Comparison of ENCODE assay signal across 1 cellular context in genomic region chr2:86704482-86704971, GRCh38.
TF ChIP-seq lines count a peak whose summit lies in the region.

No MANE protein-coding gene starts in this region.

TF ChIP-seq in HepG2, 621 proteins besides CTCF, POLR2A, EP300 and RAD21 (continued from another document and continues in another):
- no peak for TF ChIP-seq E2F1 (CRISPR knock-in tag; IDR thresholded peaks at IDR 0.05)
- no peak for TF ChIP-seq NFAT5 (CRISPR knock-in tag; IDR thresholded peaks at IDR 0.05)
- no peak for TF ChIP-seq ZNF652 (CRISPR knock-in tag; IDR thresholded peaks at IDR 0.05; ENCODE audit: borderline replicate concordance, low read depth)
- TF ChIP-seq ZNF496 (CRISPR knock-in tag; IDR thresholded peaks at IDR 0.05; ENCODE audit: insufficient replicate concordance): no peak
- no peak for TF ChIP-seq ZBTB34 (CRISPR knock-in tag; IDR thresholded peaks at IDR 0.05)
- 0 out of 2 replicates have a peak, but pooled peaks have one; percentile 27 for TF ChIP-seq SAP130 (CRISPR knock-in tag; IDR thresholded peaks at IDR 0.05; ENCODE audit: low read depth)
- peak; percentile 23; the same call in 1 of the 2 replicates for TF ChIP-seq JUND (CRISPR knock-in tag; IDR thresholded peaks at IDR 0.05)
- TF ChIP-seq SOX5 (CRISPR knock-in tag; IDR thresholded peaks at IDR 0.05; ENCODE audit: borderline replicate concordance): no peak
- no peak for TF ChIP-seq ZNF3 (CRISPR knock-in tag; IDR thresholded peaks at IDR 0.05)
- no peak for TF ChIP-seq CBX2 (IDR thresholded peaks at IDR 0.05; ENCODE audit: low read depth, low read length)
- no peak for TF ChIP-seq CBX2 (CRISPR knock-in tag; IDR thresholded peaks at IDR 0.05; ENCODE audit: low read depth)
- TF ChIP-seq XRCC5 (optimal IDR thresholded peaks at IDR 0.05; ENCODE audit: low read length): peak; percentile 37
- no peak for TF ChIP-seq ESRRA (CRISPR knock-in tag; IDR thresholded peaks at IDR 0.05; ENCODE audit: low read depth)
- no peak for TF ChIP-seq ARID4A (CRISPR knock-in tag; IDR thresholded peaks at IDR 0.05; ENCODE audit: borderline replicate concordance)
- TF ChIP-seq SMAD3 (CRISPR knock-in tag; IDR thresholded peaks at IDR 0.05): no peak
- TF ChIP-seq NFE2L1 (CRISPR knock-in tag; IDR thresholded peaks at IDR 0.05; ENCODE audit: borderline replicate concordance): no peak
- no peak for TF ChIP-seq ZNF580 (CRISPR knock-in tag; IDR thresholded peaks at IDR 0.05; ENCODE audit: borderline replicate concordance, low read depth)
- no peak for TF ChIP-seq ZNF446 (CRISPR knock-in tag; IDR thresholded peaks at IDR 0.05)
- no peak for TF ChIP-seq SMYD3 (CRISPR knock-in tag; IDR thresholded peaks at IDR 0.05)
- peak; percentile 85 for TF ChIP-seq FOSL2 (CRISPR knock-in tag; IDR thresholded peaks at IDR 0.05)
- 0 out of 2 replicates have a peak, but pooled peaks have one; percentile 28 for TF ChIP-seq PATZ1 (CRISPR knock-in tag; IDR thresholded peaks at IDR 0.05)
- no peak for TF ChIP-seq MBD4 (IDR thresholded peaks at IDR 0.05; ENCODE audit: borderline replicate concordance, low read length)
- TF ChIP-seq MIER2 (CRISPR knock-in tag; IDR thresholded peaks at IDR 0.05): no peak
- no peak for TF ChIP-seq ZHX1 (CRISPR knock-in tag; IDR thresholded peaks at IDR 0.05; ENCODE audit: low read depth)
- no peak for TF ChIP-seq ZNF646 (CRISPR knock-in tag; IDR thresholded peaks at IDR 0.05)
- TF ChIP-seq GATAD2A (CRISPR knock-in tag; IDR thresholded peaks at IDR 0.05): peak; percentile 9; the same call in 1 of the 2 replicates
